1 cellular context compared by ENCODE assay signal in the genomic region with DNA sequence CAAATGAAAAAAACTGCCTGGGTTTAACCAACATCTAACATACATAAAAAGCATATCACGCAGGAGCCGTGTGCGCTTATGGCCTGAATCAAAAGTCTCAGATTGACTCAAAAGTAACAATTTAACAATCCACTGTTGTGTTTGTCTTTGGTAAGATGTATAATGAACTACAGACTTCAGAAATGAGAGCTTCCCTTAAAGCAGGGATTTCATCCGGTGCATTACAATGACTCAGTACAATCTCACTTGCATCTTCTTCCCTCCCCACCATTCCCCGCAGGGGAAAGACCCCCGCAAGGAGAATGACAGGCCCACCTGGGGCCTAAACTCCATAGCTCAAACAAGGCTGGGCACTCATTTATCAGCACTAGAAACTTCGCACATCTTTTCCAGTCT.
TF ChIP-seq lines count a peak whose summit lies in the region.

No MANE protein-coding gene starts in this region.

TF ChIP-seq in H1, 55 proteins besides CTCF, POLR2A, EP300 and RAD21 (continued from another document):
- TF ChIP-seq, protein P1, sequence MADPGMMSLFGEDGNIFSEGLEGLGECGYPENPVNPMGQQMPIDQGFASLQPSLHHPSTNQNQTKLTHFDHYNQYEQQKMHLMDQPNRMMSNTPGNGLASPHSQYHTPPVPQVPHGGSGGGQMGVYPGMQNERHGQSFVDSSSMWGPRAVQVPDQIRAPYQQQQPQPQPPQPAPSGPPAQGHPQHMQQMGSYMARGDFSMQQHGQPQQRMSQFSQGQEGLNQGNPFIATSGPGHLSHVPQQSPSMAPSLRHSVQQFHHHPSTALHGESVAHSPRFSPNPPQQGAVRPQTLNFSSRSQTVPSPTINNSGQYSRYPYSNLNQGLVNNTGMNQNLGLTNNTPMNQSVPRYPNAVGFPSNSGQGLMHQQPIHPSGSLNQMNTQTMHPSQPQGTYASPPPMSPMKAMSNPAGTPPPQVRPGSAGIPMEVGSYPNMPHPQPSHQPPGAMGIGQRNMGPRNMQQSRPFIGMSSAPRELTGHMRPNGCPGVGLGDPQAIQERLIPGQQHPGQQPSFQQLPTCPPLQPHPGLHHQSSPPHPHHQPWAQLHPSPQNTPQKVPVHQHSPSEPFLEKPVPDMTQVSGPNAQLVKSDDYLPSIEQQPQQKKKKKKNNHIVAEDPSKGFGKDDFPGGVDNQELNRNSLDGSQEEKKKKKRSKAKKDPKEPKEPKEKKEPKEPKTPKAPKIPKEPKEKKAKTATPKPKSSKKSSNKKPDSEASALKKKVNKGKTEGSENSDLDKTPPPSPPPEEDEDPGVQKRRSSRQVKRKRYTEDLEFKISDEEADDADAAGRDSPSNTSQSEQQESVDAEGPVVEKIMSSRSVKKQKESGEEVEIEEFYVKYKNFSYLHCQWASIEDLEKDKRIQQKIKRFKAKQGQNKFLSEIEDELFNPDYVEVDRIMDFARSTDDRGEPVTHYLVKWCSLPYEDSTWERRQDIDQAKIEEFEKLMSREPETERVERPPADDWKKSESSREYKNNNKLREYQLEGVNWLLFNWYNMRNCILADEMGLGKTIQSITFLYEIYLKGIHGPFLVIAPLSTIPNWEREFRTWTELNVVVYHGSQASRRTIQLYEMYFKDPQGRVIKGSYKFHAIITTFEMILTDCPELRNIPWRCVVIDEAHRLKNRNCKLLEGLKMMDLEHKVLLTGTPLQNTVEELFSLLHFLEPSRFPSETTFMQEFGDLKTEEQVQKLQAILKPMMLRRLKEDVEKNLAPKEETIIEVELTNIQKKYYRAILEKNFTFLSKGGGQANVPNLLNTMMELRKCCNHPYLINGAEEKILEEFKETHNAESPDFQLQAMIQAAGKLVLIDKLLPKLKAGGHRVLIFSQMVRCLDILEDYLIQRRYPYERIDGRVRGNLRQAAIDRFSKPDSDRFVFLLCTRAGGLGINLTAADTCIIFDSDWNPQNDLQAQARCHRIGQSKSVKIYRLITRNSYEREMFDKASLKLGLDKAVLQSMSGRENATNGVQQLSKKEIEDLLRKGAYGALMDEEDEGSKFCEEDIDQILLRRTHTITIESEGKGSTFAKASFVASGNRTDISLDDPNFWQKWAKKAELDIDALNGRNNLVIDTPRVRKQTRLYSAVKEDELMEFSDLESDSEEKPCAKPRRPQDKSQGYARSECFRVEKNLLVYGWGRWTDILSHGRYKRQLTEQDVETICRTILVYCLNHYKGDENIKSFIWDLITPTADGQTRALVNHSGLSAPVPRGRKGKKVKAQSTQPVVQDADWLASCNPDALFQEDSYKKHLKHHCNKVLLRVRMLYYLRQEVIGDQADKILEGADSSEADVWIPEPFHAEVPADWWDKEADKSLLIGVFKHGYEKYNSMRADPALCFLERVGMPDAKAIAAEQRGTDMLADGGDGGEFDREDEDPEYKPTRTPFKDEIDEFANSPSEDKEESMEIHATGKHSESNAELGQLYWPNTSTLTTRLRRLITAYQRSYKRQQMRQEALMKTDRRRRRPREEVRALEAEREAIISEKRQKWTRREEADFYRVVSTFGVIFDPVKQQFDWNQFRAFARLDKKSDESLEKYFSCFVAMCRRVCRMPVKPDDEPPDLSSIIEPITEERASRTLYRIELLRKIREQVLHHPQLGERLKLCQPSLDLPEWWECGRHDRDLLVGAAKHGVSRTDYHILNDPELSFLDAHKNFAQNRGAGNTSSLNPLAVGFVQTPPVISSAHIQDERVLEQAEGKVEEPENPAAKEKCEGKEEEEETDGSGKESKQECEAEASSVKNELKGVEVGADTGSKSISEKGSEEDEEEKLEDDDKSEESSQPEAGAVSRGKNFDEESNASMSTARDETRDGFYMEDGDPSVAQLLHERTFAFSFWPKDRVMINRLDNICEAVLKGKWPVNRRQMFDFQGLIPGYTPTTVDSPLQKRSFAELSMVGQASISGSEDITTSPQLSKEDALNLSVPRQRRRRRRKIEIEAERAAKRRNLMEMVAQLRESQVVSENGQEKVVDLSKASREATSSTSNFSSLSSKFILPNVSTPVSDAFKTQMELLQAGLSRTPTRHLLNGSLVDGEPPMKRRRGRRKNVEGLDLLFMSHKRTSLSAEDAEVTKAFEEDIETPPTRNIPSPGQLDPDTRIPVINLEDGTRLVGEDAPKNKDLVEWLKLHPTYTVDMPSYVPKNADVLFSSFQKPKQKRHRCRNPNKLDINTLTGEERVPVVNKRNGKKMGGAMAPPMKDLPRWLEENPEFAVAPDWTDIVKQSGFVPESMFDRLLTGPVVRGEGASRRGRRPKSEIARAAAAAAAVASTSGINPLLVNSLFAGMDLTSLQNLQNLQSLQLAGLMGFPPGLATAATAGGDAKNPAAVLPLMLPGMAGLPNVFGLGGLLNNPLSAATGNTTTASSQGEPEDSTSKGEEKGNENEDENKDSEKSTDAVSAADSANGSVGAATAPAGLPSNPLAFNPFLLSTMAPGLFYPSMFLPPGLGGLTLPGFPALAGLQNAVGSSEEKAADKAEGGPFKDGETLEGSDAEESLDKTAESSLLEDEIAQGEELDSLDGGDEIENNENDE (IDR thresholded peaks at IDR 0.05; ENCODE audit: insufficient replicate concordance, low read length): no peak
